In the genomic region with DNA sequence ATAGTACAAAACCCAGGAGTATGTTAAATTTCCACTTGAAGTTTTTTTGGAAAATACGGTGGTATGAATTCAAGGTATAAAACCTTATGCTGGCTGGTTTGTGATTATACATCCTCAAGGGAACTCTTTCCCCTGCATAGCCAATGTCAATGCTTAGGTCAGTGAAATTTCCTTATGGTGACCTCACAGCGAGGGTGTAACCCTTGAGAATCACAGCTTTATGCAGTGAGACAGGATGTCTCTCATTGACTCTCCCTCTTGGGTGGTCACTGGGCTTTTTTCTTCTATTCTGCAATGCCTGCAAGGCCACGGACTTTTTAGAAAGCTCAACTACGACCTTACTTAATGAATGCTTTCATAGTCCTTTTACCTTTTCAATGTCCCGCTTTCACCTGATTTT, we compare ENCODE assay signal across 27 cellular contexts.
A peak's percentile ranks its signal among the peaks of the same experiment; 100 is the strongest.
DNase-seq lines count a peak whose midpoint lies in the region; ATAC-seq, FAIRE-seq and TF ChIP-seq lines count a peak whose summit lies in the region.
"Had no signal": no experiment of that assay in that cellular context is flagged by ENCODE, and none has a peak within 500 bp of the region (broad histone marks: within the 10 kb centered on the region; RNA-seq: fewer than 3 reads in every experiment).

No MANE protein-coding gene starts in this region.

- H3K27ac ChIP-seq in breast epithelium = no peak overlapping the region
- H3K27ac ChIP-seq in ACC112 (ENCODE audit: low read depth, low read length) = peak overlapping the region; percentile 41; the same call in 1 of the 2 replicates
- H3K27ac ChIP-seq in GM12878 (ENCODE audit: control insufficient read depth, insufficient read depth) = no peak overlapping the region
- H3K27ac ChIP-seq in transverse colon = no peak overlapping the region
- H3K27ac ChIP-seq: 22Rv1; BLaER1 treated with 17β-estradiol and CSF1 and Interleukin-3, amounts not matched to agents 10 nM and 100 nM had no signal

- SMC1A ChIA-PET in GM12878 (lab: Charles Lee; ENCODE audit: uncharacterized antibody, unreplicated experiment) = interaction anchor here (0.6 to 5.7 kb wide), 18 partner anchors 9 to 352 kb away, joined by 3 to 58 read pairs (median 4); no protein-coding TSS in a partner anchor

- CTCF ChIA-PET in MCF 10A (lab: Yijun Ruan, JAX) = interaction anchor here (0.6 kb wide), 3 partner anchors 36 to 40 kb away, joined by 3 read pairs; no protein-coding TSS in a partner anchor
- CTCF ChIA-PET in GM12878 (lab: Yijun Ruan, JAX) = interaction anchor here (0.7 to 1.5 kb wide), 7 partner anchors 11 to 166 kb away, joined by 3 to 5 read pairs (median 3); no protein-coding TSS in a partner anchor

- TF ChIP-seq POLR2A in breast epithelium (IDR thresholded peaks at IDR 0.05) = no peak
- no peak for TF ChIP-seq POLR2A in GM12878 (IDR thresholded peaks at IDR 0.05; ENCODE audit: low read depth, low read length)
- no peak for TF ChIP-seq POLR2A in transverse colon (IDR thresholded peaks at IDR 0.05)

- no peaks in the 10 kb centered on the region for H3K9me3 ChIP-seq in breast epithelium
- no peaks in the 10 kb centered on the region for H3K9me3 ChIP-seq in GM12878 (replicated peaks; ENCODE audit: control insufficient read depth, insufficient read depth, low read length)
- no peaks in the 10 kb centered on the region for H3K9me3 ChIP-seq in transverse colon
- H3K9me3 ChIP-seq: BE2C; BLaER1 treated with 17β-estradiol and CSF1 and Interleukin-3, amounts not matched to agents 10 nM and 100 nM; HAP-1 had no signal

- DNase-seq in MCF 10A (ENCODE audit: unreplicated experiment) (no peak), breast epithelium (ENCODE audit: low spot score in 2 of 2) (no peak), GM12878 (ENCODE audit: low read depth, low spot score) (no peak), nephron progenitor cell (no peak), transverse colon (no peak), NCI-H748 treated with DMSO at 0.1 percent for 48 hours (lab: John Stamatoyannopoulos, UW) (no peak)
- DNase-seq: ACHN; AML-193; BE2C; CD4-positive, alpha-beta T cell; CD8-positive, alpha-beta memory T cell; DMS 273 treated with DMSO at 0.1 percent for 48 hours; DMS53; DMS79 treated with DMSO at 0.1 percent for 48 hours; GF-D8; GOT3; HFFc6 had no signal

- no peak for TF ChIP-seq RAD21 in GM12878 (IDR thresholded peaks at IDR 0.05; ENCODE audit: insufficient read depth, low read depth, low read length)

- no peaks in the 10 kb centered on the region for H3K9me3 Mint-ChIP-seq in MCF 10A (ENCODE audit: unreplicated experiment)
- no peaks in the 10 kb centered on the region for H3K9me3 Mint-ChIP-seq in nephron progenitor cell
- H3K9me3 Mint-ChIP-seq: CD4-positive, alpha-beta T cell; CD8-positive, alpha-beta memory T cell had no signal

- ATAC-seq in GM12878 (peak; percentile 36; the same call in 2 of the 3 replicates), GM19467 (IDR thresholded peaks at IDR 0.05; ENCODE audit: unreplicated experiment) (no peak)

- FAIRE-seq in GM12878 (lab: Jason Lieb, UNC) = no peak
- FAIRE-seq: A204.1, D721Med, GM12892, H54 had no signal

- H4K20me1 ChIP-seq in GM12878 (ENCODE audit: control insufficient read depth, insufficient read depth) = no peaks in the 10 kb centered on the region
- H4K20me1 ChIP-seq: BLaER1 treated with 17β-estradiol and CSF1 and Interleukin-3, amounts not matched to agents 10 nM and 100 nM had no signal

- H3K9ac ChIP-seq in GM12878 (ENCODE audit: control insufficient read depth, insufficient read depth, low read length) = no peak overlapping the region
- H3K9ac ChIP-seq: BLaER1 treated with 17β-estradiol and CSF1 and Interleukin-3, amounts not matched to agents 10 nM and 100 nM had no signal

- no peak overlapping the region for H3K4me2 ChIP-seq in GM12878 (ENCODE audit: control insufficient read depth, insufficient read depth)
- H3K4me2 ChIP-seq: BLaER1 treated with 17β-estradiol and CSF1 and Interleukin-3, amounts not matched to agents 10 nM and 100 nM had no signal

- POLR2A ChIA-PET in MCF 10A (lab: Yijun Ruan, JAX) = interaction anchor here (0.7 to 1.2 kb wide), 2 partner anchors 23 to 176 kb away, joined by 4 read pairs; no protein-coding TSS in a partner anchor
- POLR2A ChIA-PET in GM12878 (lab: Charles Lee) = interaction anchor here (0.7 to 1.4 kb wide), 5 partner anchors 13 to 63 kb away, joined by 3 to 6 read pairs (median 4); no protein-coding TSS in a partner anchor

- H3K36me3 Mint-ChIP-seq in MCF 10A (ENCODE audit: insufficient read depth, unreplicated experiment) (peaks cover 78% of the 10 kb centered on the region), nephron progenitor cell (ENCODE audit: low read depth) (no peaks in the 10 kb centered on the region)
- H3K36me3 Mint-ChIP-seq: CD8-positive, alpha-beta memory T cell had no signal

- H3K27me3 Mint-ChIP-seq in MCF 10A (ENCODE audit: insufficient read depth, unreplicated experiment) (no peaks in the 10 kb centered on the region), nephron progenitor cell (ENCODE audit: low read depth, poor library complexity) (no peaks in the 10 kb centered on the region)
- H3K27me3 Mint-ChIP-seq: CD4-positive, alpha-beta T cell; CD8-positive, alpha-beta memory T cell had no signal

- H3K27me3 ChIP-seq in breast epithelium (no peaks in the 10 kb centered on the region), ACC112 (ENCODE audit: insufficient read depth, low read length) (no peaks in the 10 kb centered on the region), GM12878 (replicated peaks in 1 of 2; ENCODE audit: control insufficient read depth in 2 of 2, insufficient read depth in 2 of 2, low read length in 1 of 2) (no peaks in the 10 kb centered on the region), transverse colon (no peaks in the 10 kb centered on the region)
- H3K27me3 ChIP-seq: BE2C; BLaER1 treated with 17β-estradiol and CSF1 and Interleukin-3, amounts not matched to agents 10 nM and 100 nM had no signal

- no TSS peak for BruUV-seq in MCF 10A (replicated peaks; lab: Mats Ljungman, UMichigan)
- TSS peak; percentile 53 for BruUV-seq in GM12878 (replicated peaks; lab: Mats Ljungman, UMichigan)

- no peak overlapping the region for H2AFZ ChIP-seq in ACC112 (ENCODE audit: low read length, unreplicated experiment)
- no peak overlapping the region for H2AFZ ChIP-seq in GM12878 (ENCODE audit: control insufficient read depth, low read depth, low read length)

- H3K79me2 ChIP-seq in ACC112 (ENCODE audit: control insufficient read depth, insufficient read depth, low read length, unreplicated experiment) (peaks cover 68% of the 10 kb centered on the region), GM12878 (ENCODE audit: control insufficient read depth, insufficient read depth, low read length) (no peaks in the 10 kb centered on the region)

- H3K36me3 ChIP-seq in breast epithelium (no peaks in the 10 kb centered on the region), ACC112 (ENCODE audit: insufficient read depth, low read length) (peaks cover 27% of the 10 kb centered on the region), GM12878 (ENCODE audit: control insufficient read depth in 2 of 2, insufficient read depth in 2 of 2, low read length in 1 of 2) (no peaks in the 10 kb centered on the region), transverse colon (no peaks in the 10 kb centered on the region)
- H3K36me3 ChIP-seq: BE2C; BLaER1 treated with 17β-estradiol and CSF1 and Interleukin-3, amounts not matched to agents 10 nM and 100 nM; HAP-1 had no signal

- H3K4me1 ChIP-seq in breast epithelium = no peaks in the 10 kb centered on the region
- peaks cover 49% of the 10 kb centered on the region for H3K4me1 ChIP-seq in ACC112 (ENCODE audit: control insufficient read depth, insufficient read depth, low read length, unreplicated experiment)
- H3K4me1 ChIP-seq in GM12878 (ENCODE audit: control insufficient read depth, insufficient read depth, low read length) = no peaks in the 10 kb centered on the region
- H3K4me1 ChIP-seq in transverse colon = peaks cover 0 to 4% (median 0%) of the 10 kb centered on the region in 4 donors
- H3K4me1 ChIP-seq: HAP-1 had no signal

- H3K4me3 ChIP-seq in breast epithelium = no peak overlapping the region
- no peak overlapping the region for H3K4me3 ChIP-seq in ACC112 (ENCODE audit: low read depth, low read length)
- no peak overlapping the region for H3K4me3 ChIP-seq in GM12878
- H3K4me3 ChIP-seq in transverse colon = no peak overlapping the region
- H3K4me3 ChIP-seq: BLaER1 treated with 17β-estradiol and CSF1 and Interleukin-3, amounts not matched to agents 10 nM and 100 nM; HAP-1 had no signal

- RAD21 ChIA-PET in GM12878 (lab: Charles Lee; ENCODE audit: unreplicated experiment) = interaction anchor here (0.7 to 1.5 kb wide), 10 partner anchors 10 to 196 kb away, joined by 3 to 7 read pairs (median 4); no protein-coding TSS in a partner anchor

- WGBS in GM12878 (ENCODE audit: insufficient coverage, insufficient replicate concordance, low lambda C conversion rate, missing lambda C conversion rate) = 47% methylated on average over 5 of the region's 5 CpGs
- WGBS in transverse colon (ENCODE audit: low coverage in 1 of 2), 2 donors = 74 to 78% methylated on average over 5 of the region's 5 CpGs

- TF ChIP-seq CTCF in MCF 10A (IDR thresholded peaks at IDR 0.05; ENCODE audit: unreplicated experiment) (no peak), breast epithelium (IDR thresholded peaks at IDR 0.05) (no peak), GM12878 (IDR thresholded peaks at IDR 0.05 in 2 of 3, conservative IDR thresholded peaks at IDR 0.05 in 1 of 3; ENCODE audit: control insufficient read depth in 2 of 3, extremely low read depth in 1 of 3, insufficient read depth in 1 of 3, low read depth in 3 of 3, low read length in 3 of 3) (no peak), nephron progenitor cell (IDR thresholded peaks at IDR 0.05) (no peak), transverse colon (IDR thresholded peaks at IDR 0.05) (no peak)

- H3K4me1 Mint-ChIP-seq in MCF 10A (ENCODE audit: insufficient read depth, unreplicated experiment) = peaks cover 22% of the 10 kb centered on the region
- H3K4me1 Mint-ChIP-seq in nephron progenitor cell = peaks cover 7% of the 10 kb centered on the region
- H3K4me1 Mint-ChIP-seq: CD8-positive, alpha-beta memory T cell had no signal

- in situ Hi-C loops in GM12878 (cut with MboI) (no loop called here), transverse colon (cut with MboI; ENCODE audit: low pct_ligation_motif_present in 1 of 4, low pct_unique_long_range_greater_than_20kb in 1 of 4, low sequenced_read_pairs in 3 of 4) (no loop called here)

- peak overlapping the region; percentile 46 for H3K27ac Mint-ChIP-seq in MCF 10A (ENCODE audit: low read depth, unreplicated experiment)
- H3K27ac Mint-ChIP-seq in nephron progenitor cell = peak overlapping the region; percentile 9
- H3K27ac Mint-ChIP-seq: CD14-positive monocyte; CD4-positive, alpha-beta T cell; CD8-positive, alpha-beta memory T cell; HFFc6 had no signal

- intact Hi-C loops in MCF 10A (cut with micrococcal nuclease) (no loop called here), breast epithelium (cut with DNase I; ENCODE audit: low total_unique reads) (no loop called here), GM12878 (cut with micrococcal nuclease; ENCODE audit: unreplicated experiment) (no loop called here), transverse colon (cut with DNase I; ENCODE audit: low total_unique reads) (no loop called here)

- TF ChIP-seq EP300 in GM12878 (IDR thresholded peaks at IDR 0.05; ENCODE audit: borderline replicate concordance in 1 of 2, control insufficient read depth in 1 of 2, low read depth in 2 of 2, low read length in 2 of 2) = no peak
- TF ChIP-seq EP300 in transverse colon (IDR thresholded peaks at IDR 0.05; ENCODE audit: low read depth) = no peak

- H3K4me3 Mint-ChIP-seq in MCF 10A (ENCODE audit: unreplicated experiment) (no peak overlapping the region), nephron progenitor cell (no peak overlapping the region)
- H3K4me3 Mint-ChIP-seq: CD14-positive monocyte; CD4-positive, alpha-beta T cell; CD8-positive, alpha-beta memory T cell; HFFc6 had no signal
